23 cellular contexts compared by ENCODE assay signal in genomic region chr12:51162217-51162616, GRCh38. TPM values are rescaled to one million over a fixed set of nuclear protein-coding genes. Genes with fewer than 3 reads are reported as not detected.
DNase-seq lines count a peak whose midpoint lies in the region; ATAC-seq and TF ChIP-seq lines count a peak whose summit lies in the region.
"Had no signal": no experiment of that assay in that cellular context is flagged by ENCODE, and none has a peak within 500 bp of the region (broad histone marks: within the 10 kb centered on the region; RNA-seq: fewer than 3 reads in every experiment).

No MANE protein-coding gene starts in this region.

- H3K27me3 ChIP-seq in smooth muscle cell (ENCODE audit: low read depth) (no peaks in the 10 kb centered on the region), uterus (no peaks in the 10 kb centered on the region)
- H3K27me3 ChIP-seq: BE2C, BLaER1 had no signal

- H3K36me3 ChIP-seq in HEK293 (ENCODE audit: control insufficient read depth in 2 of 2, insufficient read depth in 1 of 2, low read length in 2 of 2) (no peaks in the 10 kb centered on the region; a peak in 1 of 3 replicates), smooth muscle cell (ENCODE audit: low read depth) (no peaks in the 10 kb centered on the region), uterus (no peaks in the 10 kb centered on the region)
- H3K36me3 ChIP-seq: BLaER1 had no signal

- H3K9me3 Mint-ChIP-seq in WTC11, result no peaks in the 10 kb centered on the region
- H3K9me3 Mint-ChIP-seq: CD14-positive monocyte; CD4-positive, alpha-beta memory T cell; CD8-positive, alpha-beta memory T cell had no signal

- peaks cover 3% of the 10 kb centered on the region for H3K4me1 Mint-ChIP-seq in WTC11

- peaks cover 76% of the 10 kb centered on the region for H4K20me1 ChIP-seq in smooth muscle cell (ENCODE audit: low read depth)
- H4K20me1 ChIP-seq: BLaER1 had no signal

- no peak overlapping the region for H3K9ac ChIP-seq in smooth muscle cell (ENCODE audit: low read depth)
- H3K9ac ChIP-seq: BLaER1 had no signal

- intact Hi-C loops in uterus (cut with DNase I; ENCODE audit: low total_unique reads), result no loop called here

- H3K4me1 ChIP-seq in HEK293 (ENCODE audit: control insufficient read depth, insufficient read depth, low read length) (no peaks in the 10 kb centered on the region), smooth muscle cell (ENCODE audit: low read depth) (no peaks in the 10 kb centered on the region), uterus (no peaks in the 10 kb centered on the region)
- H3K4me1 ChIP-seq: BE2C, BLaER1 had no signal

- CTCF ChIA-PET in HEK293 (lab: Yijun Ruan, JAX), result interaction anchor here (0.7 kb wide), 1 partner anchor 105 kb away, joined by 3 read pairs; no protein-coding TSS in a partner anchor
- CTCF ChIA-PET in WTC11 (lab: Charles Lee), result no interaction called here

- ATAC-seq in WTC11, result no peak
- ATAC-seq: GM12878 had no signal

- H3K79me2 ChIP-seq in smooth muscle cell (ENCODE audit: low read depth), result peaks cover 81% of the 10 kb centered on the region

- H3K36me3 Mint-ChIP-seq in WTC11, result 0 out of 2 replicates have a peak, but pooled peaks cover 5% of the 10 kb centered on the region

- WGBS in smooth muscle cell (ENCODE audit: low lambda C conversion rate), result 100% methylated on average over 6 of the region's 6 CpGs

- no peaks in the 10 kb centered on the region for H3K9me3 ChIP-seq in HEK293 (ENCODE audit: control insufficient read depth, insufficient read depth, low read depth, low read length)
- H3K9me3 ChIP-seq in smooth muscle cell (replicated peaks; ENCODE audit: low read depth), result no peaks in the 10 kb centered on the region
- no peaks in the 10 kb centered on the region for H3K9me3 ChIP-seq in uterus
- H3K9me3 ChIP-seq: BE2C, BLaER1 had no signal

- POLR2A ChIA-PET in HEK293 (lab: Yijun Ruan, JAX) (interaction anchor here (0.6 to 1.0 kb wide), 2 partner anchors 79 to 747 kb away, joined by 3 to 4 read pairs; no protein-coding TSS in a partner anchor), WTC11 (lab: Charles Lee) (no interaction called here)

- H3K27ac ChIP-seq in HEK293 (ENCODE audit: extremely low read depth, low read depth, low read length), result no peak overlapping the region
- peak overlapping the region; percentile 51 for H3K27ac ChIP-seq in smooth muscle cell (ENCODE audit: low read depth)
- no peak overlapping the region for H3K27ac ChIP-seq in uterus
- H3K27ac ChIP-seq: BLaER1 had no signal

- no peaks in the 10 kb centered on the region for H3K27me3 Mint-ChIP-seq in WTC11 (ENCODE audit: low read depth)
- H3K27me3 Mint-ChIP-seq: CD4-positive, alpha-beta memory T cell; CD4-positive, CD25-positive, alpha-beta regulatory T cell; CD8-positive, alpha-beta memory T cell had no signal

- no peak overlapping the region for H3K4me2 ChIP-seq in smooth muscle cell
- H3K4me2 ChIP-seq: BLaER1 had no signal

- H3K4me3 Mint-ChIP-seq in WTC11, result no peak overlapping the region
- H3K4me3 Mint-ChIP-seq: CD14-positive monocyte; CD4-positive, alpha-beta memory T cell; CD4-positive, CD25-positive, alpha-beta regulatory T cell; CD8-positive, alpha-beta memory T cell had no signal

- H3K4me3 ChIP-seq in HEK293 (ENCODE audit: low read depth, low read length) (no peak overlapping the region), smooth muscle cell (no peak overlapping the region), uterus (no peak overlapping the region)
- H3K4me3 ChIP-seq: BLaER1, GM12878 had no signal

- no peak overlapping the region for H2AFZ ChIP-seq in smooth muscle cell (ENCODE audit: low read depth)

- H3K27ac Mint-ChIP-seq in WTC11, result 0 out of 2 replicates have a peak overlapping the region, but pooled peaks have one; percentile 2

- no peak for DNase-seq in WTC11 (ENCODE audit: low spot score)
- no peak for DNase-seq in smooth muscle cell (lab: John Stamatoyannopoulos, UW; ENCODE audit: unreplicated experiment)
- DNase-seq in NCI-H1930 (lab: John Stamatoyannopoulos, UW), result no peak
- DNase-seq in uterus, result no peak
- DNase-seq: 8988T; ACHN; BE2C; C1 segment of cervical spinal cord; CD4-positive, alpha-beta memory T cell; CD4-positive, CD25-positive, alpha-beta regulatory T cell; CD8-positive, alpha-beta memory T cell; COR-L47; DMS 273 treated with DMSO at 0.1 percent for 48 hours; DMS153; DMS53; DMS79; DND-41; EL; GDM1 had no signal

- no peak for TF ChIP-seq CTCF in HEK293 (tag by site-specific recombination; IDR thresholded peaks at IDR 0.05)
- TF ChIP-seq CTCF in WTC11 (IDR thresholded peaks at IDR 0.05), result no peak
- no peak for TF ChIP-seq CTCF in smooth muscle cell (IDR thresholded peaks at IDR 0.05; ENCODE audit: borderline replicate concordance, insufficient read depth, poor library complexity, severe bottlenecking)
- no peak for TF ChIP-seq CTCF in uterus (IDR thresholded peaks at IDR 0.05)

- no peaks in the 10 kb centered on the region for H3F3A ChIP-seq in smooth muscle cell (ENCODE audit: low read depth)

- TF ChIP-seq POLR2A in uterus (IDR thresholded peaks at IDR 0.05), result no peak

TF ChIP-seq in HEK293, 187 proteins besides CTCF, POLR2A, EP300 and RAD21:
- TF ChIP-seq ZBTB6 (tag by site-specific recombination; IDR thresholded peaks at IDR 0.05), result peak; percentile 93
- no peak for TF ChIP-seq ZNF184 (tag by site-specific recombination; IDR thresholded peaks at IDR 0.05)

TF ChIP-seq in WTC11, 78 proteins besides CTCF, POLR2A, EP300 and RAD21 (continues in another document):
- TF ChIP-seq, protein P1, sequence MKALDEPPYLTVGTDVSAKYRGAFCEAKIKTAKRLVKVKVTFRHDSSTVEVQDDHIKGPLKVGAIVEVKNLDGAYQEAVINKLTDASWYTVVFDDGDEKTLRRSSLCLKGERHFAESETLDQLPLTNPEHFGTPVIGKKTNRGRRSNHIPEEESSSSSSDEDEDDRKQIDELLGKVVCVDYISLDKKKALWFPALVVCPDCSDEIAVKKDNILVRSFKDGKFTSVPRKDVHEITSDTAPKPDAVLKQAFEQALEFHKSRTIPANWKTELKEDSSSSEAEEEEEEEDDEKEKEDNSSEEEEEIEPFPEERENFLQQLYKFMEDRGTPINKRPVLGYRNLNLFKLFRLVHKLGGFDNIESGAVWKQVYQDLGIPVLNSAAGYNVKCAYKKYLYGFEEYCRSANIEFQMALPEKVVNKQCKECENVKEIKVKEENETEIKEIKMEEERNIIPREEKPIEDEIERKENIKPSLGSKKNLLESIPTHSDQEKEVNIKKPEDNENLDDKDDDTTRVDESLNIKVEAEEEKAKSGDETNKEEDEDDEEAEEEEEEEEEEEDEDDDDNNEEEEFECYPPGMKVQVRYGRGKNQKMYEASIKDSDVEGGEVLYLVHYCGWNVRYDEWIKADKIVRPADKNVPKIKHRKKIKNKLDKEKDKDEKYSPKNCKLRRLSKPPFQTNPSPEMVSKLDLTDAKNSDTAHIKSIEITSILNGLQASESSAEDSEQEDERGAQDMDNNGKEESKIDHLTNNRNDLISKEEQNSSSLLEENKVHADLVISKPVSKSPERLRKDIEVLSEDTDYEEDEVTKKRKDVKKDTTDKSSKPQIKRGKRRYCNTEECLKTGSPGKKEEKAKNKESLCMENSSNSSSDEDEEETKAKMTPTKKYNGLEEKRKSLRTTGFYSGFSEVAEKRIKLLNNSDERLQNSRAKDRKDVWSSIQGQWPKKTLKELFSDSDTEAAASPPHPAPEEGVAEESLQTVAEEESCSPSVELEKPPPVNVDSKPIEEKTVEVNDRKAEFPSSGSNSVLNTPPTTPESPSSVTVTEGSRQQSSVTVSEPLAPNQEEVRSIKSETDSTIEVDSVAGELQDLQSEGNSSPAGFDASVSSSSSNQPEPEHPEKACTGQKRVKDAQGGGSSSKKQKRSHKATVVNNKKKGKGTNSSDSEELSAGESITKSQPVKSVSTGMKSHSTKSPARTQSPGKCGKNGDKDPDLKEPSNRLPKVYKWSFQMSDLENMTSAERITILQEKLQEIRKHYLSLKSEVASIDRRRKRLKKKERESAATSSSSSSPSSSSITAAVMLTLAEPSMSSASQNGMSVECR (CRISPR knock-in tag; IDR thresholded peaks at IDR 0.05; ENCODE audit: borderline replicate concordance), result no peak
- no peak for TF ChIP-seq RELA (CRISPR knock-in tag; IDR thresholded peaks at IDR 0.05; ENCODE audit: borderline replicate concordance)
- no peak for TF ChIP-seq NFYB (CRISPR knock-in tag; conservative IDR thresholded peaks at IDR 0.05; ENCODE audit: low read depth)
- TF ChIP-seq ZNF423 (CRISPR knock-in tag; IDR thresholded peaks at IDR 0.05), result no peak
- TF ChIP-seq ESRRA (CRISPR knock-in tag; IDR thresholded peaks at IDR 0.05; ENCODE audit: borderline replicate concordance), result no peak
- TF ChIP-seq ZNF219 (CRISPR knock-in tag; IDR thresholded peaks at IDR 0.05; ENCODE audit: borderline replicate concordance), result no peak
- no peak for TF ChIP-seq CBFB (CRISPR knock-in tag; IDR thresholded peaks at IDR 0.05; ENCODE audit: low read depth)
- TF ChIP-seq MYBL2 (CRISPR knock-in tag; IDR thresholded peaks at IDR 0.05), result no peak
- no peak for TF ChIP-seq EMX1 (CRISPR knock-in tag; IDR thresholded peaks at IDR 0.05)
- no peak for TF ChIP-seq HMGA2 (CRISPR knock-in tag; IDR thresholded peaks at IDR 0.05)
- TF ChIP-seq FOXP4 (CRISPR knock-in tag; IDR thresholded peaks at IDR 0.05), result no peak
- no peak for TF ChIP-seq NFE2L1 (CRISPR knock-in tag; IDR thresholded peaks at IDR 0.05)

RNA-seq across cellular contexts. Expression of gene TFCP2, which starts 10.7 kb away (rescaled TPM):
- total RNA-seq in WTC11 (2021) (35.4 to 37.8 TPM (median 37.4 TPM) in 3 replicates), smooth muscle cell (12.4 and 13.4 TPM in 2 replicates), uterus (10 to 100 TPM in 3 of 4 donors, 1 to 10 TPM in 1; 6.1 to 30.7 (median 19.8) TPM)
- 8.8 and 16.2 TPM in 2 replicates for polyA plus RNA-seq in smooth muscle cell

RNA-seq across cellular contexts. Expression of gene POU6F1, which starts 55.6 kb away (rescaled TPM):
- total RNA-seq in WTC11 (2021) (10.2 to 14.5 TPM (median 11.2 TPM) in 3 replicates), smooth muscle cell (4.2 and 4.6 TPM in 2 replicates), uterus (10 to 100 TPM in 1 of 4 donors, 1 to 10 TPM in 3; 2.6 to 60.6 (median 5.8) TPM)
- polyA plus RNA-seq in smooth muscle cell, result 7.6 and 7.9 TPM in 2 replicates
